11 cellular contexts compared by ENCODE assay signal in the genomic region with DNA sequence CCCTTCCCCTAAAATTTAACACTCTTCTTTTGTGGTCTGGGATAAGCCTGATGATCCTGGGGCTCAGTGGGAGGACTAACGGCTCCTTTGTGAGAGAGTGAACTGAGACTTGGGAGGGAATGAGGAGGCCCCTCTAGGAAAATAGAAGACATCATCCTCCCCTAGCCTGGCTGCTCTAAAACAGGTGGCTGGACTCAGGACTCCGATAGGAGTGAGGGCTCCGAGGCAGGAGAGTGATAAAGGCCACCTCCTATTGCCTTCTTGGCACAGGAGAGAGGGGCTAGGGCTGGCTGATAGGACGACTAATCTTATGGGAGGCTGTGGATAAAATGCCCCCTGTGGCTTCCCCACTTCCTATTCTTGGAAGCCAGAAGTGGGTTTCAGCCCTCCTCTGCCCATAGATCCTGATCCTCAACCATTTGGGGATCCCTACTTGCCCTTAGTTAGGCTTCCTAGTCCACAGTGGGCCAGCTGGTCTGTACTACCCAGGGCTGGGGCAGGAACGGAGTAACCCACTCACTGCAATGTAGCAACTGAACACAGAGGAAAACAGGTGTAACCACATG. TPM values are rescaled to one million over a fixed set of nuclear protein-coding genes. Genes with fewer than 3 reads are reported as not detected.
DNase-seq lines count a peak whose midpoint lies in the region; ATAC-seq, FAIRE-seq and TF ChIP-seq lines count a peak whose summit lies in the region.
"Had no signal": no experiment of that assay in that cellular context is flagged by ENCODE, and none has a peak within 500 bp of the region (broad histone marks: within the 10 kb centered on the region; RNA-seq: fewer than 3 reads in every experiment).

No MANE protein-coding gene starts in this region.

- no TSS peak for BruUV-seq in MCF 10A (replicated peaks; lab: Mats Ljungman, UMichigan)

- FAIRE-seq in RCC 7860 (lab: Jason Lieb, UNC), result no peak

- no peaks in the 10 kb centered on the region for H3K9me3 Mint-ChIP-seq in MCF 10A (ENCODE audit: unreplicated experiment)
- H3K9me3 Mint-ChIP-seq in neural crest cell, result no peaks in the 10 kb centered on the region

- H3K27me3 Mint-ChIP-seq in MCF 10A (ENCODE audit: insufficient read depth, unreplicated experiment) (no peaks in the 10 kb centered on the region), neural crest cell (ENCODE audit: low read depth) (peaks cover 13% of the 10 kb centered on the region)

- POLR2A ChIA-PET in MCF 10A (lab: Yijun Ruan, JAX), result interaction anchor here (1.0 to 1.6 kb wide), 2 partner anchors 18 to 38 kb away, joined by 3 to 4 read pairs; no protein-coding TSS in a partner anchor

- H3K4me3 ChIP-seq in NB4 (ENCODE audit: low read depth, low read length), result peak overlapping the region; percentile 62

- TF ChIP-seq CTCF in NB4 (IDR thresholded peaks at IDR 0.05; ENCODE audit: low read depth, low read length) (no peak), MCF 10A (IDR thresholded peaks at IDR 0.05; ENCODE audit: unreplicated experiment) (no peak), neural crest cell (conservative IDR thresholded peaks at IDR 0.05) (no peak)

- intact Hi-C loops in MCF 10A (cut with micrococcal nuclease), result no loop called here

- H3K36me3 Mint-ChIP-seq in MCF 10A (ENCODE audit: insufficient read depth, unreplicated experiment) (peaks cover 4% of the 10 kb centered on the region), neural crest cell (ENCODE audit: low read depth) (no peaks in the 10 kb centered on the region)

- H3K27ac Mint-ChIP-seq in MCF 10A (ENCODE audit: low read depth, unreplicated experiment) (no peak overlapping the region), neural crest cell (ENCODE audit: unreplicated experiment) (no peak overlapping the region)

- no peak for TF ChIP-seq POLR2A in NB4 (IDR thresholded peaks at IDR 0.05; ENCODE audit: extremely low read depth, insufficient read length)

- CTCF ChIA-PET in MCF 10A (lab: Yijun Ruan, JAX), result interaction anchor here (1.1 to 2.7 kb wide), 5 partner anchors 15 to 71 kb away, joined by 3 to 14 read pairs (median 6); no protein-coding TSS in a partner anchor

- H3K4me3 Mint-ChIP-seq in MCF 10A (ENCODE audit: unreplicated experiment) (peak overlapping the region; percentile 67), neural crest cell (peak overlapping the region; percentile 80)

- DNase-seq in CMK (ENCODE audit: low read depth) (peak; percentile 81), NB4 (ENCODE audit: low read depth) (no peak), MCF 10A (ENCODE audit: unreplicated experiment) (no peak), neural crest cell (ENCODE audit: low read depth, low spot score) (no peak), NOMO-1 (lab: John Stamatoyannopoulos, UW; ENCODE audit: unreplicated experiment in 2 of 2) (no peak), RCC 7860 (ENCODE audit: low spot score) (no peak)
- no peak for DNase-seq in activated CD4-positive, CD25-positive, alpha-beta regulatory T cell treated with anti-CD3 and anti-CD28 coated beads, Interleukin-2, amount 50 U/mL, for 72 hours
- DNase-seq: foreskin melanocyte, GDM1 had no signal

- ATAC-seq in GM21423 (IDR thresholded peaks at IDR 0.05; ENCODE audit: unreplicated experiment), result no peak

- peaks cover 42% of the 10 kb centered on the region for H3K4me1 Mint-ChIP-seq in MCF 10A (ENCODE audit: insufficient read depth, unreplicated experiment)
- peaks cover 15% of the 10 kb centered on the region for H3K4me1 Mint-ChIP-seq in neural crest cell

RNA-seq across cellular contexts. Expression of a gene that starts 1.4 kb away (rescaled TPM):
- 0.83 and 0.89 TPM in 2 replicates for total RNA-seq in MCF 10A (2022)
- 1.1 TPM in 2 replicates for total RNA-seq in neural crest cell

RNA-seq across cellular contexts. Expression of a gene that starts 27.7 kb away (rescaled TPM):
- total RNA-seq in MCF 10A (2022) (37.2 and 48.6 TPM in 2 replicates), neural crest cell (42.9 and 43.1 TPM in 2 replicates)

RNA-seq across cellular contexts. Expression of a gene that starts 43.7 kb away (rescaled TPM):
- not detected in 2 replicates for total RNA-seq in MCF 10A (2022)
- total RNA-seq in neural crest cell, result 0.57 and 0.98 TPM in 2 replicates
- total RNA-seq: H7 had no signal
